ENCODE assay signal across 8 cellular contexts in genomic region chr6:149454405-149454848, GRCh38. TPM values are rescaled to one million over a fixed set of nuclear protein-coding genes. Genes with fewer than 3 reads are reported as not detected.
A peak's percentile ranks its signal among the peaks of the same experiment; 100 is the strongest.
DNase-seq lines count a peak whose midpoint lies in the region; TF ChIP-seq lines count a peak whose summit lies in the region.

No MANE protein-coding gene starts in this region.

- no peaks in the 10 kb centered on the region for H3K9me2 ChIP-seq in hepatocyte (replicated peaks; ENCODE audit: insufficient read depth)

- H3K9ac ChIP-seq in stomach smooth muscle (ENCODE audit: low read length in 2 of 2) = peak overlapping the region in 1 of 2 donors; percentile 42

- no peak for TF ChIP-seq CTCF in hepatocyte (IDR thresholded peaks at IDR 0.05; ENCODE audit: poor library complexity)

- peaks cover 27% of the 10 kb centered on the region for H3K4me1 ChIP-seq in hepatocyte (ENCODE audit: insufficient read depth)
- peaks cover 46% of the 10 kb centered on the region for H3K4me1 ChIP-seq in stomach smooth muscle (ENCODE audit: control insufficient read depth, insufficient read depth, low read length)

- peak overlapping the region; percentile 33 for H3K4me2 ChIP-seq in hepatocyte

- DNase-seq in HT1080 (ENCODE audit: low read depth) (peak; percentile 70), anterior cingulate cortex (lab: John Stamatoyannopoulos, UW) (peak in 57 of 58 donors; percentile 14 to 89 (median 74)), hepatocyte (ENCODE audit: low spot score) (peak; percentile 41), NCI-H1048 (lab: John Stamatoyannopoulos, UW) (no peak), OCI-M2 (lab: John Stamatoyannopoulos, UW; ENCODE audit: unreplicated experiment) (no peak), SKM-1 (lab: John Stamatoyannopoulos, UW; ENCODE audit: unreplicated experiment) (no peak)
- DNase-seq in effector CD8-positive, alpha-beta T cell (lab: John Stamatoyannopoulos, UW) = no peak

- H2AFZ ChIP-seq in hepatocyte = no peak overlapping the region

- H3K36me3 ChIP-seq in hepatocyte (replicated peaks; ENCODE audit: insufficient read depth, low read depth) = no peaks in the 10 kb centered on the region
- H3K36me3 ChIP-seq in stomach smooth muscle (ENCODE audit: control insufficient read depth in 2 of 2, insufficient read depth in 2 of 2, low read length in 2 of 2) = no peaks in the 10 kb centered on the region

- H3K27ac ChIP-seq in hepatocyte (no peak overlapping the region), stomach smooth muscle (ENCODE audit: low read length) (peak overlapping the region; percentile 66)

- H3K9me3 ChIP-seq in hepatocyte (ENCODE audit: low read depth) (no peaks in the 10 kb centered on the region), stomach smooth muscle (ENCODE audit: control insufficient read depth in 2 of 2, low read length in 2 of 2) (no peaks in the 10 kb centered on the region)

- H3K4me3 ChIP-seq in hepatocyte (no peak overlapping the region), stomach smooth muscle (ENCODE audit: low read length in 2 of 2) (peak overlapping the region in 1 of 2 donors; percentile 54)

- H4K20me1 ChIP-seq in hepatocyte (ENCODE audit: insufficient read depth, poor library complexity, severe bottlenecking) = no peaks in the 10 kb centered on the region

- no peaks in the 10 kb centered on the region for H3K27me3 ChIP-seq in hepatocyte
- H3K27me3 ChIP-seq in stomach smooth muscle (ENCODE audit: control insufficient read depth in 1 of 2, insufficient read depth in 2 of 2, low read length in 2 of 2) = peaks cover 0 to 2% of the 10 kb centered on the region in 2 donors

- WGBS in hepatocyte (ENCODE audit: low lambda C conversion rate, missing lambda C conversion rate) = 59% methylated on average over 9 of the region's 15 CpGs

- no peaks in the 10 kb centered on the region for H3K79me2 ChIP-seq in hepatocyte

RNA-seq across cellular contexts. Expression of gene ZC3H12D, which starts 30.4 kb away (rescaled TPM):
- 0.07 and 0.16 TPM in 2 replicates for total RNA-seq in HT1080 (2014; rRNA removed; shearing (Covaris generic))
- polyA plus RNA-seq in HT1080 (2015; cell fraction: cytosol; rRNA removed) = 0.02 TPM in 2 replicates
- polyA plus RNA-seq in HT1080 (2015; cell fraction: nucleus; rRNA removed) = 0.02 and 0.09 TPM in 2 replicates
- 0.50 and 1.7 TPM in 2 replicates for total RNA-seq in hepatocyte
- 0.06 and 0.44 TPM in 2 replicates for polyA plus RNA-seq in hepatocyte

RNA-seq across cellular contexts. Expression of gene SUMO4, which starts 54.4 kb away (rescaled TPM):
- total RNA-seq in HT1080 (2014; rRNA removed; shearing (Covaris generic)) = 0.27 and 0.32 TPM in 2 replicates
- polyA plus RNA-seq in HT1080 (2015; cell fraction: cytosol; rRNA removed) = 0.15 TPM in 1 of 2 replicates, not detected in the other
- 0.67 and 0.73 TPM in 2 replicates for polyA plus RNA-seq in HT1080 (2015; cell fraction: nucleus; rRNA removed)
- 2.2 and 2.6 TPM in 2 replicates for total RNA-seq in hepatocyte
- polyA plus RNA-seq in hepatocyte = 0.24 and 0.36 TPM in 2 replicates

Comparison
In these comparisons a context has a peak if more than half of its experiments do, and no peak if none do; other contexts are left out.
1. DNase-seq: peak in HT1080 (single experiment), anterior cingulate cortex (57 of 58) and hepatocyte (single experiment); none in effector CD8-positive, alpha-beta T cell (single experiment), NCI-H1048 (single experiment), OCI-M2 (single experiment) and SKM-1 (single experiment).